In genomic region chr14:64115401-64115800, GRCh38 we compare ENCODE assay signal across 22 cellular contexts.
"Had no signal": no experiment of that assay in that cellular context is flagged by ENCODE, and none has a peak within 500 bp of the region (broad histone marks: within the 10 kb centered on the region; RNA-seq: fewer than 3 reads in every experiment).

No MANE protein-coding gene starts in this region.

- H3K27me3 ChIP-seq: brain microvascular endothelial cell, gastroesophageal sphincter, testis had no signal

- H3K4me3 Mint-ChIP-seq: activated CD4-positive, alpha-beta memory T cell treated with anti-CD3 and anti-CD28 coated beads for 36 hours; activated CD4-positive, alpha-beta T cell treated with anti-CD3 and anti-CD28 coated beads for 36 hours; activated CD8-positive, alpha-beta memory T cell treated with anti-CD3 and anti-CD28 coated beads, Interleukin-2, amount 10 ng/mL, durations not matched to agents 7 days and 5 days; activated naive CD4-positive, alpha-beta T cell treated with anti-CD3 and anti-CD28 coated beads, Interleukin-2, amount 50 U/mL, for 24 hours; central memory CD8-positive, alpha-beta T cell; naive thymus-derived CD4-positive, alpha-beta T cell; stimulated activated naive CD8-positive, alpha-beta T cell treated with anti-CD3 and anti-CD28 coated beads, Interleukin-15, amount 100 ng/mL, for 72 hours; T-helper 17 cell had no signal

- H3K27ac ChIP-seq: brain microvascular endothelial cell, gastroesophageal sphincter, testis, WERI-Rb-1 had no signal

- ATAC-seq: activated CD4-positive, alpha-beta T cell treated with anti-CD3 and anti-CD28 coated beads for 36 hours; activated CD8-positive, alpha-beta memory T cell treated with anti-CD3 and anti-CD28 coated beads, Interleukin-2, amount 10 ng/mL, durations not matched to agents 7 days and 5 days; gastroesophageal sphincter; left lobe of liver; mucosa of descending colon; naive thymus-derived CD4-positive, alpha-beta T cell; stimulated activated naive CD8-positive, alpha-beta T cell treated with anti-CD3 and anti-CD28 coated beads, Interleukin-15, amount 100 ng/mL, for 72 hours; T-helper 17 cell had no signal

- H3K4me3 ChIP-seq: gastroesophageal sphincter, mucosa of descending colon, testis had no signal

- H3K9me3 Mint-ChIP-seq: activated CD4-positive, alpha-beta memory T cell treated with anti-CD3 and anti-CD28 coated beads for 36 hours; activated naive CD4-positive, alpha-beta T cell treated with anti-CD3 and anti-CD28 coated beads, Interleukin-2, amount 50 U/mL, for 24 hours; central memory CD8-positive, alpha-beta T cell; naive thymus-derived CD4-positive, alpha-beta T cell; stimulated activated naive CD8-positive, alpha-beta T cell treated with anti-CD3 and anti-CD28 coated beads, Interleukin-15, amount 100 ng/mL, for 72 hours had no signal

- H3K27ac Mint-ChIP-seq: activated CD4-positive, alpha-beta memory T cell treated with anti-CD3 and anti-CD28 coated beads for 36 hours; activated CD4-positive, alpha-beta T cell treated with anti-CD3 and anti-CD28 coated beads for 36 hours; activated CD8-positive, alpha-beta memory T cell treated with anti-CD3 and anti-CD28 coated beads, Interleukin-2, amount 10 ng/mL, durations not matched to agents 7 days and 5 days; activated naive CD4-positive, alpha-beta T cell treated with anti-CD3 and anti-CD28 coated beads, Interleukin-2, amount 50 U/mL, for 24 hours; naive thymus-derived CD4-positive, alpha-beta T cell had no signal

- DNase-seq: activated CD4-positive, alpha-beta memory T cell treated with anti-CD3 and anti-CD28 coated beads for 36 hours; activated CD4-positive, alpha-beta T cell treated with anti-CD3 and anti-CD28 coated beads for 36 hours; activated CD8-positive, alpha-beta memory T cell treated with anti-CD3 and anti-CD28 coated beads, Interleukin-2, amount 10 ng/mL, durations not matched to agents 7 days and 5 days; activated effector memory CD4-positive, alpha-beta T cell treated with Interleukin-2 at 50 U/mL for 16 hours; activated T-cell treated with anti-CD3 and anti-CD28 coated beads, Interleukin-2, amount 50 U/mL, for 1 hour; amniotic stem cell; brain microvascular endothelial cell; effector CD8-positive, alpha-beta T cell; islet precursor cell; mucosa of descending colon; naive thymus-derived CD4-positive, alpha-beta T cell; nucleus accumbens; posterior cingulate gyrus; right cardiac atrium; stimulated activated naive CD8-positive, alpha-beta T cell treated with anti-CD3 and anti-CD28 coated beads, Interleukin-15, amount 100 ng/mL, for 72 hours; T-helper 17 cell; testis; WERI-Rb-1 had no signal

- H3K27me3 Mint-ChIP-seq: activated CD4-positive, alpha-beta memory T cell treated with anti-CD3 and anti-CD28 coated beads for 36 hours; activated CD4-positive, alpha-beta T cell treated with anti-CD3 and anti-CD28 coated beads for 36 hours; activated CD8-positive, alpha-beta memory T cell treated with anti-CD3 and anti-CD28 coated beads, Interleukin-2, amount 10 ng/mL, durations not matched to agents 7 days and 5 days; activated naive CD4-positive, alpha-beta T cell treated with anti-CD3 and anti-CD28 coated beads, Interleukin-2, amount 50 U/mL, for 24 hours; central memory CD8-positive, alpha-beta T cell; naive thymus-derived CD4-positive, alpha-beta T cell; stimulated activated naive CD8-positive, alpha-beta T cell treated with anti-CD3 and anti-CD28 coated beads, Interleukin-15, amount 100 ng/mL, for 72 hours; T-helper 17 cell had no signal

- H3K9me3 ChIP-seq: gastroesophageal sphincter, mucosa of descending colon, testis had no signal

- H3K36me3 ChIP-seq: brain microvascular endothelial cell had no signal

- H3K4me1 Mint-ChIP-seq: activated naive CD4-positive, alpha-beta T cell treated with anti-CD3 and anti-CD28 coated beads, Interleukin-2, amount 50 U/mL, for 24 hours; central memory CD8-positive, alpha-beta T cell; naive thymus-derived CD4-positive, alpha-beta T cell; stimulated activated naive CD8-positive, alpha-beta T cell treated with anti-CD3 and anti-CD28 coated beads, Interleukin-15, amount 100 ng/mL, for 72 hours had no signal
